In genomic region chr13:35345992-35346391, GRCh38 we compare ENCODE assay signal across 23 cellular contexts.
"Had no signal": no experiment of that assay in that cellular context is flagged by ENCODE, and none has a peak within 500 bp of the region (broad histone marks: within the 10 kb centered on the region; RNA-seq: fewer than 3 reads in every experiment).

No MANE protein-coding gene starts in this region.

- H3K36me3 ChIP-seq: ascending aorta had no signal

- H3K9me3 Mint-ChIP-seq: activated B cell treated with CpG ODN at 0.5 μM for 24 hours; activated CD4-positive, alpha-beta T cell treated with anti-CD3 and anti-CD28 coated beads, Interleukin-2, amount 10 ng/mL, durations not matched to agents 7 days and 5 days; activated naive CD4-positive, alpha-beta T cell treated with anti-CD3 and anti-CD28 coated beads, Interleukin-2, amount 50 U/mL, for 72 hours; activated naive CD8-positive, alpha-beta T cell treated with anti-CD3 and anti-CD28 coated beads, Interleukin-2, amount 50 U/mL, for 24 hours; activated T-cell treated with anti-CD3 and anti-CD28 coated beads, Interleukin-2, amount 50 U/mL, for 4 hours had no signal

- DNase-seq: activated B cell treated with CpG ODN at 0.5 μM for 24 hours; activated CD4-positive, alpha-beta memory T cell treated with anti-CD3 and anti-CD28 coated beads for 36 hours; activated CD4-positive, alpha-beta T cell treated with anti-CD3 and anti-CD28 coated beads, Interleukin-2, amount 10 ng/mL, durations not matched to agents 7 days and 5 days; activated CD8-positive, alpha-beta memory T cell treated with anti-CD3 and anti-CD28 coated beads for 24 hours; activated effector memory CD4-positive, alpha-beta T cell treated with anti-CD3 and anti-CD28 coated beads, Interleukin-2, amount 50 U/mL, for 16 hours; activated naive CD4-positive, alpha-beta T cell treated with Interleukin-2 at 50 U/mL for 16 hours; activated naive CD8-positive, alpha-beta T cell treated with anti-CD3 and anti-CD28 coated beads, Interleukin-2, amount 50 U/mL, for 24 hours; activated T-cell treated with anti-CD3 and anti-CD28 coated beads, Interleukin-2, amount 50 U/mL, for 4 hours; amniotic stem cell; body of pancreas; central memory CD4-positive, alpha-beta T cell; Kasumi-1; NCI-H1105 treated with DMSO at 0.1 percent for 48 hours; NCI-H1436 treated with DMSO at 0.1 percent for 48 hours; NCI-H187; NCI-H2081; NCI-H446; NCI-H524; NCI-H748 treated with DMSO at 0.1 percent for 48 hours; T-helper 17 cell; T-helper 9 cell had no signal

- H3K4me3 Mint-ChIP-seq: activated B cell treated with CpG ODN at 0.5 μM for 24 hours; activated CD4-positive, alpha-beta memory T cell treated with anti-CD3 and anti-CD28 coated beads for 36 hours; activated CD4-positive, alpha-beta T cell treated with anti-CD3 and anti-CD28 coated beads, Interleukin-2, amount 10 ng/mL, durations not matched to agents 7 days and 5 days; activated naive CD8-positive, alpha-beta T cell treated with anti-CD3 and anti-CD28 coated beads, Interleukin-2, amount 50 U/mL, for 24 hours; activated T-cell treated with anti-CD3 and anti-CD28 coated beads, Interleukin-2, amount 50 U/mL, for 4 hours; T-helper 17 cell had no signal

- H3K27ac Mint-ChIP-seq: activated B cell treated with CpG ODN at 0.5 μM for 24 hours; activated CD4-positive, alpha-beta memory T cell treated with anti-CD3 and anti-CD28 coated beads for 36 hours; activated CD4-positive, alpha-beta T cell treated with anti-CD3 and anti-CD28 coated beads, Interleukin-2, amount 10 ng/mL, durations not matched to agents 7 days and 5 days; activated naive CD4-positive, alpha-beta T cell treated with anti-CD3 and anti-CD28 coated beads, Interleukin-2, amount 50 U/mL, for 72 hours; activated naive CD8-positive, alpha-beta T cell treated with anti-CD3 and anti-CD28 coated beads, Interleukin-2, amount 50 U/mL, for 24 hours; T-helper 17 cell had no signal

- H3K27ac ChIP-seq: ascending aorta, body of pancreas had no signal

- H3K36me3 Mint-ChIP-seq: activated CD4-positive, alpha-beta memory T cell treated with anti-CD3 and anti-CD28 coated beads for 36 hours; activated naive CD4-positive, alpha-beta T cell treated with anti-CD3 and anti-CD28 coated beads, Interleukin-2, amount 50 U/mL, for 72 hours had no signal

- H3K4me1 Mint-ChIP-seq: activated B cell treated with CpG ODN at 0.5 μM for 24 hours; activated CD4-positive, alpha-beta T cell treated with anti-CD3 and anti-CD28 coated beads, Interleukin-2, amount 10 ng/mL, durations not matched to agents 7 days and 5 days; activated naive CD8-positive, alpha-beta T cell treated with anti-CD3 and anti-CD28 coated beads, Interleukin-2, amount 50 U/mL, for 24 hours; T-helper 17 cell had no signal

- ATAC-seq: activated naive CD4-positive, alpha-beta T cell treated with anti-CD3 and anti-CD28 coated beads, Interleukin-2, amount 50 U/mL, for 72 hours; activated naive CD8-positive, alpha-beta T cell treated with anti-CD3 and anti-CD28 coated beads, Interleukin-2, amount 50 U/mL, for 24 hours; activated T-cell treated with anti-CD3 and anti-CD28 coated beads, Interleukin-2, amount 50 U/mL, for 4 hours; body of pancreas; T-helper 17 cell had no signal

- H3K4me3 ChIP-seq: ascending aorta, body of pancreas had no signal

- H3K9me3 ChIP-seq: ascending aorta, body of pancreas had no signal

- H3K27me3 Mint-ChIP-seq: activated B cell treated with CpG ODN at 0.5 μM for 24 hours; activated CD4-positive, alpha-beta memory T cell treated with anti-CD3 and anti-CD28 coated beads for 36 hours; activated CD4-positive, alpha-beta T cell treated with anti-CD3 and anti-CD28 coated beads, Interleukin-2, amount 10 ng/mL, durations not matched to agents 7 days and 5 days; activated naive CD8-positive, alpha-beta T cell treated with anti-CD3 and anti-CD28 coated beads, Interleukin-2, amount 50 U/mL, for 24 hours; T-helper 17 cell had no signal

- H3K27me3 ChIP-seq: ascending aorta, body of pancreas had no signal
